ENCODE assay signal across 8 cellular contexts in the genomic region with DNA sequence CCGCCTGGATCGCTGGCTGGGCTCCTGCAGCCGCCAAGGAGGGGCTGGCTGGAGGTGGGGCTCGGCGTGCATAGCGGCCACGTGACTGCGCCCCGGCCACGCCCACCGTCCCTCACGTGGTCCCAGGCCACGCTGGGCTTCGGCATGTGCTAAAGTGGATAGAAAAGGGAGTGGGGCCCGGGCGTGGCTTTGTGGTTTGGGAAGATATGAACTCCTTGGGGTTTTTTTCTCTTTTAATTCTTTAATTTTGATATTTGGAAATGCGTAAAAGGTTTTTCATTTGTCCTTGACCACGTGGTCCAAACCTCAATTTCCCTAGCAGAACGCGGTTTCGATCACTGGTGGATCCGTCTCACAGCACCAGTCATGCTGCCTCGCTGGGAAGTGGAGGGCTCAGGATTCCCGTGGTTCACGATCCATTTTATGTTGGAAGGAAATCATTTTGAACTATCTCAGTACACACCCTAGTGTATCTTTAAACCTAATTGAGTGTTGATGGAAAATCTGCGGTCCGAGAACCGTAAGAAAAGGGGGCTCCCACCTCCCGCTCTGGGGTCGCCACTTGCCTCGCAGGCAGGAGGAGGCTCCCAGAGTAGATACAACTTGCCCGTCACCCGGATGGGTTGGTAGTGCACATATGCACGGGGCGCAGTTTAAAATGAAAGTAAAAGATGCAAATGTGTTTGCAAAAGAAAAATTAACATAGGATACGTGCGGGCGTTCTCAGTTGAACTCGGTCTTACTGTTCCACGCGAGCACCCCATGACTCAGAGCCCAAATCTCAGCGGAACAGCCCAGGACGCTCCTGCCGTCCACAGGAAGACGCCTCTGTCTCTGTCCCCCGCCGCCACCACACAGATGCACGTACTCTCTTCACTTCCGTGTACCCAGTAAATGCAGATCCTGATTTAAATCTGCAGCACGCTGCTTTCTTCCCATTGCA.
DNase-seq lines count a peak whose midpoint lies in the region; ATAC-seq and TF ChIP-seq lines count a peak whose summit lies in the region.

No MANE protein-coding gene starts in this region.

- H4K20me1 ChIP-seq in SK-N-SH (ENCODE audit: insufficient read depth), result no peaks in the 10 kb centered on the region

- CTCF ChIA-PET in SK-N-SH (lab: Yijun Ruan, JAX), result interaction anchor here (1.4 to 2.8 kb wide), 5 partner anchors 9 to 347 kb away, joined by 4 to 19 read pairs (median 10); no protein-coding TSS in a partner anchor

- no peaks in the 10 kb centered on the region for H3K27me3 ChIP-seq in SK-N-SH (ENCODE audit: insufficient read depth)
- no peaks in the 10 kb centered on the region for H3K27me3 ChIP-seq in prostate gland (replicated peaks; ENCODE audit: insufficient read depth)
- no peaks in the 10 kb centered on the region for H3K27me3 ChIP-seq in vagina

- TF ChIP-seq CTCF in SK-N-SH (IDR thresholded peaks at IDR 0.05) (no peak), prostate gland (IDR thresholded peaks at IDR 0.05) (no peak), vagina (IDR thresholded peaks at IDR 0.05) (no peak)

- peak overlapping the region; percentile 60 to 65 for H3K4me3 ChIP-seq in SK-N-SH (ENCODE audit: low read depth in 2 of 2, low read length in 1 of 2)
- peak overlapping the region; percentile 24 to 31 for H3K4me3 ChIP-seq in prostate gland
- H3K4me3 ChIP-seq in vagina, result peak overlapping the region; percentile 35 to 47

- peak overlapping the region; percentile 64 for H2AFZ ChIP-seq in SK-N-SH (ENCODE audit: low read depth)

- 20% methylated on average over 45 of the region's 50 CpGs for WGBS in SK-N-SH (ENCODE audit: low lambda C conversion rate)
- 55% methylated on average over 50 of the region's 50 CpGs for WGBS in prostate gland

- H3K27ac ChIP-seq in SK-N-SH (ENCODE audit: low read depth in 2 of 2, low read length in 1 of 2) (peak overlapping the region; percentile 90 to 91), prostate gland (peak overlapping the region; percentile 60 to 65), vagina (peak overlapping the region; percentile 62)

- H3K9me3 ChIP-seq in SK-N-SH, result no peaks in the 10 kb centered on the region
- no peaks in the 10 kb centered on the region for H3K9me3 ChIP-seq in prostate gland
- H3K9me3 ChIP-seq in vagina, result no peaks in the 10 kb centered on the region

- peaks cover 3 to 27% of the 10 kb centered on the region in 2 experiments; a peak in 3 of 4 replicates for H3K4me1 ChIP-seq in SK-N-SH (ENCODE audit: control insufficient read depth in 1 of 2, insufficient read depth in 2 of 2, low read depth in 1 of 2, low read length in 1 of 2)
- no peaks in the 10 kb centered on the region for H3K4me1 ChIP-seq in prostate gland (replicated peaks)
- peaks cover 56% of the 10 kb centered on the region for H3K4me1 ChIP-seq in vagina

- intact Hi-C loops in Right ventricle myocardium inferior (cut with DNase I), result no loop called here
- intact Hi-C loops in prostate gland (cut with DNase I), result no loop called here
- intact Hi-C loops in vagina (cut with DNase I), result no loop called here

- TF ChIP-seq POLR2A in prostate gland (IDR thresholded peaks at IDR 0.05), result peak; percentile 34
- no peak for TF ChIP-seq POLR2A in vagina (IDR thresholded peaks at IDR 0.05)

- H3K79me2 ChIP-seq in SK-N-SH (ENCODE audit: insufficient read depth), result peaks cover 58% of the 10 kb centered on the region

- H3K9ac ChIP-seq in SK-N-SH, result peak overlapping the region; percentile 78

- DNase-seq in CMK (ENCODE audit: low read depth) (peak; percentile 63), HT1080 (ENCODE audit: low read depth) (peak; percentile 85), SK-N-SH (peak; percentile 84), Right ventricle myocardium inferior (ENCODE audit: missing footprints) (peak; percentile 88), prostate gland (ENCODE audit: low spot score) (peak; percentile 71), vagina (ENCODE audit: extremely low spot score in 2 of 2) (no peak)
- DNase-seq in activated naive CD4-positive, alpha-beta T cell treated with anti-CD3 and anti-CD28 coated beads, Interleukin-2, amount 50 U/mL, for 16 hours, result peak; percentile 78

- TF ChIP-seq EP300 in SK-N-SH (IDR thresholded peaks at IDR 0.05; ENCODE audit: borderline replicate concordance in 1 of 2, low read depth in 1 of 2, low read length in 1 of 2), result no peak

- H3K9me2 ChIP-seq in SK-N-SH, result no peaks in the 10 kb centered on the region

- ATAC-seq in GM21381 (IDR thresholded peaks at IDR 0.05; ENCODE audit: unreplicated experiment) (peak; percentile 84), Right ventricle myocardium inferior (peak; percentile 83)

- H3F3A ChIP-seq in SK-N-SH (replicated peaks; ENCODE audit: insufficient read depth), result peaks cover 11% of the 10 kb centered on the region

- TF ChIP-seq RAD21 in SK-N-SH (IDR thresholded peaks at IDR 0.05; ENCODE audit: low read length), result no peak

- POLR2A ChIA-PET in SK-N-SH (lab: Yijun Ruan, JAX), result interaction anchor here (0.7 to 0.9 kb wide), 2 partner anchors 10 to 17 kb away, joined by 3 to 5 read pairs; no protein-coding TSS in a partner anchor

- H3K36me3 ChIP-seq in SK-N-SH (replicated peaks in 1 of 2; ENCODE audit: control insufficient read depth in 1 of 2, insufficient read depth in 2 of 2, low read length in 1 of 2) (no peaks in the 10 kb centered on the region), prostate gland (no peaks in the 10 kb centered on the region), vagina (no peaks in the 10 kb centered on the region)

- peak overlapping the region; percentile 80 for H3K4me2 ChIP-seq in SK-N-SH

TF ChIP-seq in SK-N-SH, 30 proteins besides CTCF, POLR2A, EP300 and RAD21 (continues in another document):
- no peak for TF ChIP-seq FOSL2 (IDR thresholded peaks at IDR 0.05; ENCODE audit: borderline replicate concordance, low read depth)
- TF ChIP-seq, protein P1, sequence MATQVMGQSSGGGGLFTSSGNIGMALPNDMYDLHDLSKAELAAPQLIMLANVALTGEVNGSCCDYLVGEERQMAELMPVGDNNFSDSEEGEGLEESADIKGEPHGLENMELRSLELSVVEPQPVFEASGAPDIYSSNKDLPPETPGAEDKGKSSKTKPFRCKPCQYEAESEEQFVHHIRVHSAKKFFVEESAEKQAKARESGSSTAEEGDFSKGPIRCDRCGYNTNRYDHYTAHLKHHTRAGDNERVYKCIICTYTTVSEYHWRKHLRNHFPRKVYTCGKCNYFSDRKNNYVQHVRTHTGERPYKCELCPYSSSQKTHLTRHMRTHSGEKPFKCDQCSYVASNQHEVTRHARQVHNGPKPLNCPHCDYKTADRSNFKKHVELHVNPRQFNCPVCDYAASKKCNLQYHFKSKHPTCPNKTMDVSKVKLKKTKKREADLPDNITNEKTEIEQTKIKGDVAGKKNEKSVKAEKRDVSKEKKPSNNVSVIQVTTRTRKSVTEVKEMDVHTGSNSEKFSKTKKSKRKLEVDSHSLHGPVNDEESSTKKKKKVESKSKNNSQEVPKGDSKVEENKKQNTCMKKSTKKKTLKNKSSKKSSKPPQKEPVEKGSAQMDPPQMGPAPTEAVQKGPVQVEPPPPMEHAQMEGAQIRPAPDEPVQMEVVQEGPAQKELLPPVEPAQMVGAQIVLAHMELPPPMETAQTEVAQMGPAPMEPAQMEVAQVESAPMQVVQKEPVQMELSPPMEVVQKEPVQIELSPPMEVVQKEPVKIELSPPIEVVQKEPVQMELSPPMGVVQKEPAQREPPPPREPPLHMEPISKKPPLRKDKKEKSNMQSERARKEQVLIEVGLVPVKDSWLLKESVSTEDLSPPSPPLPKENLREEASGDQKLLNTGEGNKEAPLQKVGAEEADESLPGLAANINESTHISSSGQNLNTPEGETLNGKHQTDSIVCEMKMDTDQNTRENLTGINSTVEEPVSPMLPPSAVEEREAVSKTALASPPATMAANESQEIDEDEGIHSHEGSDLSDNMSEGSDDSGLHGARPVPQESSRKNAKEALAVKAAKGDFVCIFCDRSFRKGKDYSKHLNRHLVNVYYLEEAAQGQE (IDR thresholded peaks at IDR 0.05; ENCODE audit: low read depth, low read length), result no peak
- TF ChIP-seq, protein P2, sequence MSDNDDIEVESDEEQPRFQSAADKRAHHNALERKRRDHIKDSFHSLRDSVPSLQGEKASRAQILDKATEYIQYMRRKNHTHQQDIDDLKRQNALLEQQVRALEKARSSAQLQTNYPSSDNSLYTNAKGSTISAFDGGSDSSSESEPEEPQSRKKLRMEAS (IDR thresholded peaks at IDR 0.05; ENCODE audit: low read depth), result peak; percentile 98
- peak; percentile 63; the same call in 1 of the 2 replicates for TF ChIP-seq ELF1 (IDR thresholded peaks at IDR 0.05)
- 0 out of 2 replicates have a peak, but pooled peaks have one; percentile 16 for TF ChIP-seq RCOR1 (IDR thresholded peaks at IDR 0.05; ENCODE audit: low read length)
- peak; percentile 52; the same call in 1 of the 2 replicates for TF ChIP-seq TAF1 (IDR thresholded peaks at IDR 0.05; ENCODE audit: borderline replicate concordance, low read depth, low read length)
- TF ChIP-seq, protein P3, sequence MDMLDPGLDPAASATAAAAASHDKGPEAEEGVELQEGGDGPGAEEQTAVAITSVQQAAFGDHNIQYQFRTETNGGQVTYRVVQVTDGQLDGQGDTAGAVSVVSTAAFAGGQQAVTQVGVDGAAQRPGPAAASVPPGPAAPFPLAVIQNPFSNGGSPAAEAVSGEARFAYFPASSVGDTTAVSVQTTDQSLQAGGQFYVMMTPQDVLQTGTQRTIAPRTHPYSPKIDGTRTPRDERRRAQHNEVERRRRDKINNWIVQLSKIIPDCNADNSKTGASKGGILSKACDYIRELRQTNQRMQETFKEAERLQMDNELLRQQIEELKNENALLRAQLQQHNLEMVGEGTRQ (IDR thresholded peaks at IDR 0.05; ENCODE audit: borderline replicate concordance, low read depth, low read length), result peak; percentile 93
- TF ChIP-seq YY1 (IDR thresholded peaks at IDR 0.05; ENCODE audit: low read depth), result no peak
- peak; percentile 97 for TF ChIP-seq MXI1 (IDR thresholded peaks at IDR 0.05; ENCODE audit: low read depth, low read length)
- TF ChIP-seq JUND (IDR thresholded peaks at IDR 0.05), result no peak
- peak; percentile 41 for TF ChIP-seq POLR2AphosphoS5 (IDR thresholded peaks at IDR 0.05; ENCODE audit: low read depth, low read length)
- TF ChIP-seq TCF12 (IDR thresholded peaks at IDR 0.05), result no peak
- no peak for TF ChIP-seq FOXJ3 (CRISPR knock-in tag; IDR thresholded peaks at IDR 0.05)
- TF ChIP-seq, protein P4, sequence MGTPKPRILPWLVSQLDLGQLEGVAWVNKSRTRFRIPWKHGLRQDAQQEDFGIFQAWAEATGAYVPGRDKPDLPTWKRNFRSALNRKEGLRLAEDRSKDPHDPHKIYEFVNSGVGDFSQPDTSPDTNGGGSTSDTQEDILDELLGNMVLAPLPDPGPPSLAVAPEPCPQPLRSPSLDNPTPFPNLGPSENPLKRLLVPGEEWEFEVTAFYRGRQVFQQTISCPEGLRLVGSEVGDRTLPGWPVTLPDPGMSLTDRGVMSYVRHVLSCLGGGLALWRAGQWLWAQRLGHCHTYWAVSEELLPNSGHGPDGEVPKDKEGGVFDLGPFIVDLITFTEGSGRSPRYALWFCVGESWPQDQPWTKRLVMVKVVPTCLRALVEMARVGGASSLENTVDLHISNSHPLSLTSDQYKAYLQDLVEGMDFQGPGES (IDR thresholded peaks at IDR 0.05; ENCODE audit: low read depth, low read length), result no peak
- TF ChIP-seq SIN3A (IDR thresholded peaks at IDR 0.05; ENCODE audit: borderline replicate concordance, low read depth, low read length), result 0 out of 2 replicates have a peak, but pooled peaks have one; percentile 24

Comparison
In these comparisons a context has a peak if more than half of its experiments do, and no peak if none do; other contexts are left out.
1. DNase-seq: peak in CMK (single experiment), HT1080 (single experiment), SK-N-SH (single experiment), activated naive CD4-positive, alpha-beta T cell treated with anti-CD3 and anti-CD28 coated beads, Interleukin-2, amount 50 U/mL, for 16 hours (single experiment), Right ventricle myocardium inferior (single experiment) and prostate gland (single experiment); none in vagina (0 of 2).
2. Peak in every context shown above with its lines, with median percentiles within 50 percentile points of each other: H3K27ac ChIP-seq and H3K4me3 ChIP-seq.